ENCODE assay signal across 13 cellular contexts in genomic region chr10:3475367-3475766, GRCh38.
A peak's percentile ranks its signal among the peaks of the same experiment; 100 is the strongest.
DNase-seq lines count a peak whose midpoint lies in the region; ATAC-seq and TF ChIP-seq lines count a peak whose summit lies in the region.
"Had no signal": no experiment of that assay in that cellular context is flagged by ENCODE, and none has a peak within 500 bp of the region (broad histone marks: within the 10 kb centered on the region; RNA-seq: fewer than 3 reads in every experiment).

No MANE protein-coding gene starts in this region.

- H4K20me1 ChIP-seq in GM23338 (replicated peaks; ENCODE audit: insufficient read depth), result no peaks in the 10 kb centered on the region
- H4K20me1 ChIP-seq: BLaER1 treated with 17β-estradiol and CSF1 and Interleukin-3, amounts not matched to agents 10 nM and 100 nM had no signal

- H2AK5ac ChIP-seq in mesenchymal stem cell (ENCODE audit: low read length, severe bottlenecking), result peak overlapping the region; percentile 96

- H3K27ac ChIP-seq in GM23338 (ENCODE audit: low read depth), result no peak overlapping the region
- H3K27ac ChIP-seq in mesenchymal stem cell (ENCODE audit: low read length, poor library complexity, severe bottlenecking), result no peak overlapping the region
- peak overlapping the region in 12 of 21 experiments; percentile 3 to 94 (median 26) for H3K27ac ChIP-seq in skin epidermis
- H3K27ac ChIP-seq: BLaER1 treated with 17β-estradiol and CSF1 and Interleukin-3, amounts not matched to agents 10 nM and 100 nM had no signal

- no peak for TF ChIP-seq CTCF in GM23338 (conservative IDR thresholded peaks at IDR 0.05; ENCODE audit: low read depth in 2 of 2)

- ATAC-seq in GM23338 (no peak), GM21717 (IDR thresholded peaks at IDR 0.05; ENCODE audit: unreplicated experiment) (no peak)
- ATAC-seq: GM12878 had no signal

- H2BK5ac ChIP-seq in mesenchymal stem cell (ENCODE audit: low read depth, low read length, poor library complexity, severe bottlenecking), result no peak overlapping the region

- H3K79me2 ChIP-seq in GM23338 (replicated peaks; ENCODE audit: insufficient read depth), result no peaks in the 10 kb centered on the region

- H3K4me2 ChIP-seq in GM23338, result no peak overlapping the region
- no peak overlapping the region for H3K4me2 ChIP-seq in mesenchymal stem cell (ENCODE audit: low read length, poor library complexity, severe bottlenecking)
- H3K4me2 ChIP-seq: BLaER1 treated with 17β-estradiol and CSF1 and Interleukin-3, amounts not matched to agents 10 nM and 100 nM had no signal

- H3K27ac Mint-ChIP-seq in GM23338, result 0 out of 2 replicates have a peak overlapping the region, but pooled peaks have one; percentile 82
- H3K27ac Mint-ChIP-seq in activated naive CD4-positive, alpha-beta T cell treated with anti-CD3 and anti-CD28 coated beads for 36 hours, result no peak overlapping the region
- H3K27ac Mint-ChIP-seq: CD4-positive, alpha-beta T cell; H9; IgD-negative memory B cell had no signal

- H3F3A ChIP-seq in GM23338 (replicated peaks; ENCODE audit: low read depth), result no peaks in the 10 kb centered on the region

- no peaks in the 10 kb centered on the region for H3K9me3 ChIP-seq in mesenchymal stem cell (ENCODE audit: control insufficient read depth, low read length)

- H2AFZ ChIP-seq in GM23338, result no peak overlapping the region
- no peak overlapping the region for H2AFZ ChIP-seq in mesenchymal stem cell (ENCODE audit: low read depth, low read length)

- intact Hi-C loops in activated naive CD4-positive, alpha-beta T cell treated with anti-CD3 and anti-CD28 coated beads for 36 hours (cut with micrococcal nuclease), result no loop called here

- no peaks in the 10 kb centered on the region for H3K36me3 Mint-ChIP-seq in GM23338 (ENCODE audit: low read depth)
- no peaks in the 10 kb centered on the region for H3K36me3 Mint-ChIP-seq in activated naive CD4-positive, alpha-beta T cell treated with anti-CD3 and anti-CD28 coated beads for 36 hours (ENCODE audit: low read depth)

- no peak overlapping the region for H4K8ac ChIP-seq in mesenchymal stem cell (ENCODE audit: low read length)

- peaks cover 16% of the 10 kb centered on the region; the same call in 2 of the 3 replicates for H3K4me1 Mint-ChIP-seq in GM23338
- peaks cover 24% of the 10 kb centered on the region for H3K4me1 Mint-ChIP-seq in activated naive CD4-positive, alpha-beta T cell treated with anti-CD3 and anti-CD28 coated beads for 36 hours (ENCODE audit: low read depth)

- H2BK15ac ChIP-seq in mesenchymal stem cell (ENCODE audit: low read depth, poor library complexity, severe bottlenecking), result no peak overlapping the region

- no peak overlapping the region for H3K9ac ChIP-seq in mesenchymal stem cell (ENCODE audit: low read length)
- H3K9ac ChIP-seq: BLaER1 treated with 17β-estradiol and CSF1 and Interleukin-3, amounts not matched to agents 10 nM and 100 nM had no signal

- no peak overlapping the region for H3K4me3 Mint-ChIP-seq in GM23338
- H3K4me3 Mint-ChIP-seq in activated naive CD4-positive, alpha-beta T cell treated with anti-CD3 and anti-CD28 coated beads for 36 hours, result no peak overlapping the region
- H3K4me3 Mint-ChIP-seq: CD4-positive, alpha-beta T cell; H9; IgD-negative memory B cell had no signal

- H3K18ac ChIP-seq in mesenchymal stem cell (ENCODE audit: low read depth in 1 of 2, low read length in 2 of 2), result no peak overlapping the region

- H3K27me3 ChIP-seq in GM23338 (ENCODE audit: insufficient read depth) (no peaks in the 10 kb centered on the region), mesenchymal stem cell (ENCODE audit: control insufficient read depth in 1 of 2, insufficient read depth in 1 of 2, low read length in 2 of 2) (no peaks in the 10 kb centered on the region)
- H3K27me3 ChIP-seq: BLaER1 treated with 17β-estradiol and CSF1 and Interleukin-3, amounts not matched to agents 10 nM and 100 nM had no signal

- H3K14ac ChIP-seq in mesenchymal stem cell (ENCODE audit: low read length in 2 of 2), result no peak overlapping the region

- H3K23ac ChIP-seq in mesenchymal stem cell (ENCODE audit: low read length in 2 of 2), result no peak overlapping the region

- H3K27me3 Mint-ChIP-seq in GM23338 (ENCODE audit: insufficient read depth, low read depth, poor library complexity), result peaks cover 7% of the 10 kb centered on the region
- no peaks in the 10 kb centered on the region for H3K27me3 Mint-ChIP-seq in activated naive CD4-positive, alpha-beta T cell treated with anti-CD3 and anti-CD28 coated beads for 36 hours (ENCODE audit: low read depth)
- H3K27me3 Mint-ChIP-seq: CD4-positive, alpha-beta T cell had no signal

- peaks cover 3% of the 10 kb centered on the region; the same call in 2 of the 3 replicates for H3K9me3 Mint-ChIP-seq in GM23338
- H3K9me3 Mint-ChIP-seq in activated naive CD4-positive, alpha-beta T cell treated with anti-CD3 and anti-CD28 coated beads for 36 hours, result no peaks in the 10 kb centered on the region
- H3K9me3 Mint-ChIP-seq: CD4-positive, alpha-beta T cell had no signal

- no peak overlapping the region for H4K91ac ChIP-seq in mesenchymal stem cell (ENCODE audit: low read length)

- H2BK12ac ChIP-seq in mesenchymal stem cell (ENCODE audit: low read length in 2 of 2), result no peak overlapping the region

- CTCF ChIA-PET in activated naive CD4-positive, alpha-beta T cell treated with anti-CD3 and anti-CD28 coated beads for 36 hours (lab: Charles Lee), result no interaction called here

- DNase-seq in GM23338 (ENCODE audit: low spot score) (no peak), mesenchymal stem cell (no peak)
- no peak for DNase-seq in activated naive CD4-positive, alpha-beta T cell treated with anti-CD3 and anti-CD28 coated beads for 36 hours
- no peak for DNase-seq in activated CD4-positive, CD25-positive, alpha-beta regulatory T cell (lab: John Stamatoyannopoulos, UW)
- DNase-seq: CD4-positive, alpha-beta T cell; DMS79; GOT3; H9 had no signal

- H3K36me3 ChIP-seq in GM23338 (ENCODE audit: insufficient read depth) (no peaks in the 10 kb centered on the region), mesenchymal stem cell (ENCODE audit: control insufficient read depth in 1 of 2, insufficient read depth in 2 of 2, low read depth in 1 of 2, low read length in 2 of 2) (no peaks in the 10 kb centered on the region)

- WGBS in mesenchymal stem cell, result 97% methylated on average over 6 of the region's 6 CpGs

- H2BK120ac ChIP-seq in mesenchymal stem cell (ENCODE audit: low read depth, low read length), result no peak overlapping the region

- H3K4me1 ChIP-seq in GM23338 (ENCODE audit: insufficient read depth), result peaks cover 6% of the 10 kb centered on the region
- H3K4me1 ChIP-seq in mesenchymal stem cell (ENCODE audit: control insufficient read depth, insufficient read depth, low read depth, low read length), result peaks cover 13% of the 10 kb centered on the region

- H3K4me3 ChIP-seq in GM23338, result no peak overlapping the region
- no peak overlapping the region for H3K4me3 ChIP-seq in mesenchymal stem cell (ENCODE audit: insufficient read depth in 1 of 2, low read depth in 1 of 2, low read length in 2 of 2)
- no peak overlapping the region for H3K4me3 ChIP-seq in skin epidermis
- H3K4me3 ChIP-seq: BLaER1 treated with 17β-estradiol and CSF1 and Interleukin-3, amounts not matched to agents 10 nM and 100 nM; GM12878 had no signal

- H3K9me2 ChIP-seq in GM23338 (ENCODE audit: insufficient read depth), result no peaks in the 10 kb centered on the region

- peak overlapping the region in 1 of 2 experiments; percentile 13 for H3K4ac ChIP-seq in mesenchymal stem cell (ENCODE audit: low read depth in 1 of 2, low read length in 2 of 2)

- H3K79me1 ChIP-seq in mesenchymal stem cell (replicated peaks; ENCODE audit: low read length, poor library complexity, severe bottlenecking), result peaks cover 3% of the 10 kb centered on the region

TF ChIP-seq in GM23338, 12 proteins besides CTCF, POLR2A, EP300 and RAD21 (continues in another document):
- TF ChIP-seq JUNB (IDR thresholded peaks at IDR 0.05; ENCODE audit: unreplicated experiment) (no peak), ZNF114 (CRISPR knock-in tag; IDR thresholded peaks at IDR 0.05) (no peak), POLR2AphosphoS5 (IDR thresholded peaks at IDR 0.05; ENCODE audit: low read depth) (no peak), CREB1 (CRISPR knock-in tag; IDR thresholded peaks at IDR 0.05; ENCODE audit: low read depth) (no peak), STAT1 (IDR thresholded peaks at IDR 0.05; ENCODE audit: unreplicated experiment) (no peak), NANOG (IDR thresholded peaks at IDR 0.05; ENCODE audit: borderline replicate concordance) (no peak), ZNF331 (CRISPR knock-in tag; IDR thresholded peaks at IDR 0.05; ENCODE audit: low read depth) (no peak)

Comparison
In these comparisons a context has a peak if more than half of its experiments do, and no peak if none do; other contexts are left out.
1. H3K27ac ChIP-seq: peak in skin epidermis (12 of 21); none in GM23338 (single experiment) and mesenchymal stem cell (single experiment).